ENCODE assay signal across 1 cellular context in genomic region chr17:76736349-76737081, GRCh38.
TF ChIP-seq lines count a peak whose summit lies in the region.

No MANE protein-coding gene starts in this region.

TF ChIP-seq in HepG2, 621 proteins besides CTCF, POLR2A, EP300 and RAD21 (continued from another document and continues in another):
- TF ChIP-seq ZNF383 (CRISPR knock-in tag; IDR thresholded peaks at IDR 0.05; ENCODE audit: borderline replicate concordance) (no peak), ZNF44 (CRISPR knock-in tag; IDR thresholded peaks at IDR 0.05) (no peak), MYC (CRISPR knock-in tag; IDR thresholded peaks at IDR 0.05; ENCODE audit: borderline replicate concordance) (no peak; the same call in 1 of the 2 replicates), FIP1L1 (IDR thresholded peaks at IDR 0.05; ENCODE audit: borderline replicate concordance, insufficient read depth, low read depth, low read length) (no peak), ZFX (CRISPR knock-in tag; IDR thresholded peaks at IDR 0.05; ENCODE audit: low read depth) (no peak), JUN (CRISPR knock-in tag; IDR thresholded peaks at IDR 0.05) (no peak), ZNF644 (CRISPR knock-in tag; IDR thresholded peaks at IDR 0.05; ENCODE audit: low read depth) (no peak), POGZ (CRISPR knock-in tag; IDR thresholded peaks at IDR 0.05) (no peak), SATB2 (CRISPR knock-in tag; IDR thresholded peaks at IDR 0.05) (no peak; the same call in 1 of the 2 replicates), RBFOX2 (IDR thresholded peaks at IDR 0.05; ENCODE audit: low read depth, low read length) (peak; percentile 99), JDP2 (CRISPR knock-in tag; IDR thresholded peaks at IDR 0.05; ENCODE audit: borderline replicate concordance) (no peak), HOMEZ (CRISPR knock-in tag; IDR thresholded peaks at IDR 0.05; ENCODE audit: low read depth) (no peak), ZNF33A (CRISPR knock-in tag; IDR thresholded peaks at IDR 0.05; ENCODE audit: borderline replicate concordance) (no peak), ZNF234 (CRISPR knock-in tag; conservative IDR thresholded peaks at IDR 0.05) (0 out of 2 replicates have a peak, but pooled peaks have one; percentile 23), SMYD3 (CRISPR knock-in tag; IDR thresholded peaks at IDR 0.05) (no peak), NFKBIZ (CRISPR knock-in tag; IDR thresholded peaks at IDR 0.05) (no peak), SKIL (CRISPR knock-in tag; IDR thresholded peaks at IDR 0.05; ENCODE audit: borderline replicate concordance) (no peak), IRX3 (CRISPR knock-in tag; IDR thresholded peaks at IDR 0.05; ENCODE audit: borderline replicate concordance, low read depth) (0 out of 2 replicates have a peak, but pooled peaks have one; percentile 27), ZNF30 (CRISPR knock-in tag; IDR thresholded peaks at IDR 0.05) (no peak), SRY (CRISPR knock-in tag; IDR thresholded peaks at IDR 0.05) (no peak; the same call in 1 of the 2 replicates), HINFP (CRISPR knock-in tag; IDR thresholded peaks at IDR 0.05; ENCODE audit: low read depth) (0 out of 2 replicates have a peak, but pooled peaks have one; percentile 2), CBX1 (IDR thresholded peaks at IDR 0.05; ENCODE audit: low read depth) (peak; percentile 31), HOXA9 (CRISPR knock-in tag; IDR thresholded peaks at IDR 0.05; ENCODE audit: borderline replicate concordance) (no peak), ATRX (CRISPR knock-in tag; IDR thresholded peaks at IDR 0.05; ENCODE audit: borderline replicate concordance) (no peak), TRAFD1 (CRISPR knock-in tag; IDR thresholded peaks at IDR 0.05; ENCODE audit: borderline replicate concordance) (no peak), KLF16 (CRISPR knock-in tag; IDR thresholded peaks at IDR 0.05) (no peak), ZNF737 (CRISPR knock-in tag; IDR thresholded peaks at IDR 0.05; ENCODE audit: borderline replicate concordance) (no peak; the same call in 1 of the 2 replicates), SMARCC2 (IDR thresholded peaks at IDR 0.05) (no peak), THAP7 (CRISPR knock-in tag; IDR thresholded peaks at IDR 0.05) (0 out of 2 replicates have a peak, but pooled peaks have one; percentile 53), ZNF605 (CRISPR knock-in tag; IDR thresholded peaks at IDR 0.05) (peak; percentile 68; the same call in 1 of the 2 replicates), ZNF3 (CRISPR knock-in tag; IDR thresholded peaks at IDR 0.05) (no peak), ISL2 (CRISPR knock-in tag; IDR thresholded peaks at IDR 0.05) (peak; percentile 65; the same call in 1 of the 2 replicates), RXRA (CRISPR knock-in tag; IDR thresholded peaks at IDR 0.05) (no peak), MXI1 (IDR thresholded peaks at IDR 0.05; ENCODE audit: borderline replicate concordance, low read depth, low read length) (peak; percentile 61; the same call in 1 of the 3 replicates), TAF15 (IDR thresholded peaks at IDR 0.05; ENCODE audit: low read depth, low read length, poor library complexity, severe bottlenecking) (no peak), ZBTB14 (CRISPR knock-in tag; IDR thresholded peaks at IDR 0.05) (peak; percentile 72), SP4 (CRISPR knock-in tag; IDR thresholded peaks at IDR 0.05) (peak; percentile 33; the same call in 1 of the 2 replicates), THAP9 (CRISPR knock-in tag; IDR thresholded peaks at IDR 0.05; ENCODE audit: borderline replicate concordance) (no peak), ZMYM2 (CRISPR knock-in tag; IDR thresholded peaks at IDR 0.05) (no peak), NCOA1 (CRISPR knock-in tag; IDR thresholded peaks at IDR 0.05) (no peak), REPIN1 (CRISPR knock-in tag; IDR thresholded peaks at IDR 0.05; ENCODE audit: borderline replicate concordance, low read depth) (peak; percentile 27; the same call in 1 of the 2 replicates), ELF3 (CRISPR knock-in tag; IDR thresholded peaks at IDR 0.05) (no peak), TAF1 (CRISPR knock-in tag; IDR thresholded peaks at IDR 0.05) (no peak), SOX5 (CRISPR knock-in tag; IDR thresholded peaks at IDR 0.05; ENCODE audit: borderline replicate concordance) (no peak), SP5 (CRISPR knock-in tag; IDR thresholded peaks at IDR 0.05; ENCODE audit: borderline replicate concordance, low read depth) (peak; percentile 52), AHR (CRISPR knock-in tag; IDR thresholded peaks at IDR 0.05) (no peak), CCAR2 (optimal IDR thresholded peaks at IDR 0.05; ENCODE audit: low read depth, low read length) (no peak), GLMP (CRISPR knock-in tag; IDR thresholded peaks at IDR 0.05; ENCODE audit: borderline replicate concordance) (no peak), MNT (IDR thresholded peaks at IDR 0.05) (no peak), ZSCAN22 (CRISPR knock-in tag; IDR thresholded peaks at IDR 0.05) (no peak), ZNF75D (CRISPR knock-in tag; IDR thresholded peaks at IDR 0.05; ENCODE audit: borderline replicate concordance) (no peak), MYPOP (CRISPR knock-in tag; IDR thresholded peaks at IDR 0.05) (no peak), PCBP2 (optimal IDR thresholded peaks at IDR 0.05; ENCODE audit: low read depth, low read length, poor library complexity, severe bottlenecking) (no peak), ZNF543 (CRISPR knock-in tag; IDR thresholded peaks at IDR 0.05) (no peak), ZNF850 (CRISPR knock-in tag; conservative IDR thresholded peaks at IDR 0.05) (no peak), U2AF1 (optimal IDR thresholded peaks at IDR 0.05; ENCODE audit: low read depth, low read length) (no peak), MTA3 (CRISPR knock-in tag; IDR thresholded peaks at IDR 0.05) (no peak), ZNF552 (CRISPR knock-in tag; IDR thresholded peaks at IDR 0.05; ENCODE audit: borderline replicate concordance) (no peak)
